8 cellular contexts compared by ENCODE assay signal in the genomic region with DNA sequence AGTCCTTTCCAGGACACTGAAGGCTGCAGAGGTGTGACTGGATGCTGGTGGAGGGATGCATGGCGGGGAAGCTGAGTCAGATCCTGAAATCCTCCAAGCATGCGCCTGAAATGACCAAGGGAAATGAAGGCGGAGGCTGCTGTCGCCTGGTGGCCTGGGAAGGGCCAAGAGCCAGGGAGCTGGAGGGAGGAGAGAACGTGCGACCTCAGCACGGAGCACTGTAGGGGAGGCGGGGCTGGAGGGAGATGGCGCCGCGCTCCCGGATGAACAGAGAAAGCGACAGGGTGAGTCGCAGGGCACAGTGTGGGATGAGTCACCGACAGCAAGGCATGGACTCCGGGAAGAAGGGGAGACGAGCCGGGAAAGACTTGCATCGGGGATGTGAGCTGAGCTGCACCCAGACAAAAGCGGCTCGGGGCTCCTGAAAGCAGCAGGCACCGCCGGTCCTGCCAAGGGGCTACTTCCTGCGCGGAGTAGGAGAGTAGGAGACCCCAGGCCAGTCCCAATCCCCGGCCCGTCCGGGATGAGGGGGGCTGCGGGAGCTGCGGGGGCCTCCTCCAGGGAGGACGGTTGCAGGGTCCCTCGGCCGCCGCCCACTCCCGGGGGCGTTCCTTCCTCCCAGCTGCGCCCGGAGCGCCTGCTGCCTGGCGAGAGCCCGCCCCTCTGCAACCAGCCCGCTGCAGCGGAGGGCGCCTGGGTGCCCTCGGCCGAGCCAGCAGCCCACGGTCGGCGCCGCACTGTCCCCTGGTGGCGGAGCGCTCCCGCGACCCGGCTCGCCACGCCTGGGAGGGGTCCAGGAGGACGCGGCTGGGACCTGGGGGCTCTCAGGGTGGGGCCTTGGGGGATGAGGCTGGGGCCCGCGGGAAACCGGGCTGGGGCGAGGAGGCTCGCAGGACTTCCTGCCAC. TPM values are rescaled to one million over a fixed set of nuclear protein-coding genes. Genes with fewer than 3 reads are reported as not detected.
DNase-seq lines count a peak whose midpoint lies in the region; ATAC-seq and TF ChIP-seq lines count a peak whose summit lies in the region.

No MANE protein-coding gene starts in this region.

- CTCF ChIA-PET in Panc1 (lab: Charles Lee), result interaction anchor here (0.6 to 1.7 kb wide), 5 partner anchors 31 to 225 kb away, joined by 3 to 19 read pairs (median 3); no protein-coding TSS in a partner anchor

- peak overlapping the region; percentile 96 for H3K4me3 Mint-ChIP-seq in natural killer cell treated with Interleukin-12 subunit alpha and Interleukin-12 subunit beta and Interleukin-15 and Interleukin-18, amount 100 ng/mL, for 72 hours
- peak overlapping the region; percentile 97 for H3K4me3 Mint-ChIP-seq in stimulated activated naive CD8-positive, alpha-beta T cell treated with anti-CD3 and anti-CD28 coated beads, Interleukin-15, Interleukin-2, amounts not matched to agents 100 ng/mL and 50 ng/mL, for 24 hours

- peaks cover 11% of the 10 kb centered on the region for H3K4me1 ChIP-seq in Panc1 (ENCODE audit: control insufficient read depth, insufficient read depth, low read length)

- POLR2A ChIA-PET in Panc1 (lab: Charles Lee), result interaction anchor here (0.5 to 2.4 kb wide), 5 partner anchors 11 to 97 kb away, joined by 3 to 14 read pairs (median 5); a partner anchor contains a TSS

- H3K27me3 ChIP-seq in Panc1 (ENCODE audit: control insufficient read depth, insufficient read depth, low read length), result no peaks in the 10 kb centered on the region

- peaks cover under 1% of the 10 kb centered on the region in 2 donors for H3K27me3 Mint-ChIP-seq in natural killer cell treated with Interleukin-12 subunit alpha and Interleukin-12 subunit beta and Interleukin-15 and Interleukin-18, amount 100 ng/mL, for 72 hours
- peaks cover 3% of the 10 kb centered on the region for H3K27me3 Mint-ChIP-seq in stimulated activated naive CD8-positive, alpha-beta T cell treated with anti-CD3 and anti-CD28 coated beads, Interleukin-15, Interleukin-2, amounts not matched to agents 100 ng/mL and 50 ng/mL, for 24 hours

- DNase-seq in DMS53 treated with DMSO at 0.1 percent for 48 hours (lab: John Stamatoyannopoulos, UW; ENCODE audit: unreplicated experiment) (peak; percentile 94), KG1 (lab: John Stamatoyannopoulos, UW) (peak; percentile 89), Panc1 (ENCODE audit: low read depth, low spot score) (peak; percentile 87), fibroblast of peridontal ligament (ENCODE audit: extremely low read depth) (peak; percentile 84)
- peak; percentile 65 for DNase-seq in activated T-helper 9 cell treated with anti-CD3 and anti-CD28 coated beads, Interleukin-2, amount 50 U/mL, for 16 hours (ENCODE audit: low read depth)
- DNase-seq in natural killer cell treated with Interleukin-12 subunit alpha and Interleukin-12 subunit beta and Interleukin-15 and Interleukin-18, amount 100 ng/mL, for 72 hours (ENCODE audit: low spot score), result peak; percentile 89

- no peaks in the 10 kb centered on the region for H3K36me3 ChIP-seq in Panc1 (ENCODE audit: control insufficient read depth, insufficient read depth, low read length)

- in situ Hi-C loops in Panc1 (cut with HindIII; ENCODE audit: low pct_unique_long_range_greater_than_20kb, low sequenced_read_pairs), result no loop called here

- peak; percentile 69 for ATAC-seq in GM21723 (IDR thresholded peaks at IDR 0.05; ENCODE audit: unreplicated experiment)
- ATAC-seq in Panc1, result peak; percentile 89
- peak; percentile 91 to 92 for ATAC-seq in natural killer cell treated with Interleukin-12 subunit alpha and Interleukin-12 subunit beta and Interleukin-15 and Interleukin-18, amount 100 ng/mL, for 72 hours

- no peaks in the 10 kb centered on the region for H3K9me3 ChIP-seq in Panc1 (ENCODE audit: control insufficient read depth, insufficient read depth, low read depth, low read length)

- H3K27ac Mint-ChIP-seq in natural killer cell treated with Interleukin-12 subunit alpha and Interleukin-12 subunit beta and Interleukin-15 and Interleukin-18, amount 100 ng/mL, for 72 hours, result peak overlapping the region; percentile 96 to 99
- H3K27ac Mint-ChIP-seq in stimulated activated naive CD8-positive, alpha-beta T cell treated with anti-CD3 and anti-CD28 coated beads, Interleukin-15, Interleukin-2, amounts not matched to agents 100 ng/mL and 50 ng/mL, for 24 hours, result peak overlapping the region; percentile 97

- H3K9me3 Mint-ChIP-seq in natural killer cell treated with Interleukin-12 subunit alpha and Interleukin-12 subunit beta and Interleukin-15 and Interleukin-18, amount 100 ng/mL, for 72 hours, result no peaks in the 10 kb centered on the region
- H3K9me3 Mint-ChIP-seq in stimulated activated naive CD8-positive, alpha-beta T cell treated with anti-CD3 and anti-CD28 coated beads, Interleukin-15, Interleukin-2, amounts not matched to agents 100 ng/mL and 50 ng/mL, for 24 hours, result no peaks in the 10 kb centered on the region

- TF ChIP-seq CTCF in Panc1 (IDR thresholded peaks at IDR 0.05), result peak; percentile 98

- no peaks in the 10 kb centered on the region for H3K36me3 Mint-ChIP-seq in natural killer cell treated with Interleukin-12 subunit alpha and Interleukin-12 subunit beta and Interleukin-15 and Interleukin-18, amount 100 ng/mL, for 72 hours
- H3K36me3 Mint-ChIP-seq in stimulated activated naive CD8-positive, alpha-beta T cell treated with anti-CD3 and anti-CD28 coated beads, Interleukin-15, Interleukin-2, amounts not matched to agents 100 ng/mL and 50 ng/mL, for 24 hours (ENCODE audit: low read depth), result no peaks in the 10 kb centered on the region

- H3K4me3 ChIP-seq in Panc1 (ENCODE audit: low read depth in 2 of 2, low read length in 2 of 2), result peak overlapping the region; percentile 77 to 82

- peaks cover 29 to 37% of the 10 kb centered on the region in 2 donors for H3K4me1 Mint-ChIP-seq in natural killer cell treated with Interleukin-12 subunit alpha and Interleukin-12 subunit beta and Interleukin-15 and Interleukin-18, amount 100 ng/mL, for 72 hours (ENCODE audit: low read depth in 2 of 2)
- H3K4me1 Mint-ChIP-seq in stimulated activated naive CD8-positive, alpha-beta T cell treated with anti-CD3 and anti-CD28 coated beads, Interleukin-15, Interleukin-2, amounts not matched to agents 100 ng/mL and 50 ng/mL, for 24 hours (ENCODE audit: low read depth), result peaks cover 27% of the 10 kb centered on the region

- intact Hi-C loops in Panc1 (cut with micrococcal nuclease; ENCODE audit: unreplicated experiment), result loop anchor here (2.0 kb wide), 1 partner anchor 36 kb away; no protein-coding TSS in a partner anchor

- peak overlapping the region; percentile 98 for H3K27ac ChIP-seq in Panc1 (ENCODE audit: low read length)

- BruUV-seq in Panc1 (replicated peaks; lab: Mats Ljungman, UMichigan), result no TSS peak

RNA-seq across cellular contexts. Expression of a gene that starts 11.0 kb away (rescaled TPM):
- 45.7 TPM for total RNA-seq in Panc1 (2021; ENCODE audit: unreplicated experiment)
- polyA plus RNA-seq in Panc1 (2012; ENCODE audit: insufficient read length), result 49.3 TPM
- 10 to 100 TPM; 18.0 to 35.1 TPM for total RNA-seq in natural killer cell treated with Interleukin-12 subunit alpha and Interleukin-12 subunit beta and Interleukin-15 and Interleukin-18, amount 100 ng/mL, for 72 hours

RNA-seq across cellular contexts. Expression of a gene that starts 17.3 kb away (rescaled TPM):
- 131 TPM for total RNA-seq in Panc1 (2021; ENCODE audit: unreplicated experiment)
- 155 TPM for polyA plus RNA-seq in Panc1 (2012; ENCODE audit: insufficient read length)
- 100 to 1,000 TPM; 158 to 170 TPM for total RNA-seq in natural killer cell treated with Interleukin-12 subunit alpha and Interleukin-12 subunit beta and Interleukin-15 and Interleukin-18, amount 100 ng/mL, for 72 hours

Comparison
In these comparisons a context has a peak if more than half of its experiments do, and no peak if none do; other contexts are left out.
1. Peak in every context shown above with its lines: DNase-seq, ATAC-seq, H3K4me3 ChIP-seq and H3K27ac ChIP-seq.